In genomic region chr1:54595956-54596498, GRCh38 we compare ENCODE assay signal across 1 cellular context.
TF ChIP-seq lines count a peak whose summit lies in the region.

No MANE protein-coding gene starts in this region.

TF ChIP-seq in WTC11, 78 proteins besides CTCF, POLR2A, EP300 and RAD21 (continued from another document):
- TF ChIP-seq, protein P1, sequence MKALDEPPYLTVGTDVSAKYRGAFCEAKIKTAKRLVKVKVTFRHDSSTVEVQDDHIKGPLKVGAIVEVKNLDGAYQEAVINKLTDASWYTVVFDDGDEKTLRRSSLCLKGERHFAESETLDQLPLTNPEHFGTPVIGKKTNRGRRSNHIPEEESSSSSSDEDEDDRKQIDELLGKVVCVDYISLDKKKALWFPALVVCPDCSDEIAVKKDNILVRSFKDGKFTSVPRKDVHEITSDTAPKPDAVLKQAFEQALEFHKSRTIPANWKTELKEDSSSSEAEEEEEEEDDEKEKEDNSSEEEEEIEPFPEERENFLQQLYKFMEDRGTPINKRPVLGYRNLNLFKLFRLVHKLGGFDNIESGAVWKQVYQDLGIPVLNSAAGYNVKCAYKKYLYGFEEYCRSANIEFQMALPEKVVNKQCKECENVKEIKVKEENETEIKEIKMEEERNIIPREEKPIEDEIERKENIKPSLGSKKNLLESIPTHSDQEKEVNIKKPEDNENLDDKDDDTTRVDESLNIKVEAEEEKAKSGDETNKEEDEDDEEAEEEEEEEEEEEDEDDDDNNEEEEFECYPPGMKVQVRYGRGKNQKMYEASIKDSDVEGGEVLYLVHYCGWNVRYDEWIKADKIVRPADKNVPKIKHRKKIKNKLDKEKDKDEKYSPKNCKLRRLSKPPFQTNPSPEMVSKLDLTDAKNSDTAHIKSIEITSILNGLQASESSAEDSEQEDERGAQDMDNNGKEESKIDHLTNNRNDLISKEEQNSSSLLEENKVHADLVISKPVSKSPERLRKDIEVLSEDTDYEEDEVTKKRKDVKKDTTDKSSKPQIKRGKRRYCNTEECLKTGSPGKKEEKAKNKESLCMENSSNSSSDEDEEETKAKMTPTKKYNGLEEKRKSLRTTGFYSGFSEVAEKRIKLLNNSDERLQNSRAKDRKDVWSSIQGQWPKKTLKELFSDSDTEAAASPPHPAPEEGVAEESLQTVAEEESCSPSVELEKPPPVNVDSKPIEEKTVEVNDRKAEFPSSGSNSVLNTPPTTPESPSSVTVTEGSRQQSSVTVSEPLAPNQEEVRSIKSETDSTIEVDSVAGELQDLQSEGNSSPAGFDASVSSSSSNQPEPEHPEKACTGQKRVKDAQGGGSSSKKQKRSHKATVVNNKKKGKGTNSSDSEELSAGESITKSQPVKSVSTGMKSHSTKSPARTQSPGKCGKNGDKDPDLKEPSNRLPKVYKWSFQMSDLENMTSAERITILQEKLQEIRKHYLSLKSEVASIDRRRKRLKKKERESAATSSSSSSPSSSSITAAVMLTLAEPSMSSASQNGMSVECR (CRISPR knock-in tag; IDR thresholded peaks at IDR 0.05; ENCODE audit: borderline replicate concordance) = no peak
- TF ChIP-seq GABPB1 (CRISPR knock-in tag; IDR thresholded peaks at IDR 0.05) (no peak), JUN (CRISPR knock-in tag; IDR thresholded peaks at IDR 0.05) (no peak), SMAD3 (CRISPR knock-in tag; IDR thresholded peaks at IDR 0.05; ENCODE audit: borderline replicate concordance) (no peak), IRF1 (CRISPR knock-in tag; IDR thresholded peaks at IDR 0.05) (no peak), ZNF416 (CRISPR knock-in tag; IDR thresholded peaks at IDR 0.05) (no peak), TEAD4 (CRISPR knock-in tag; IDR thresholded peaks at IDR 0.05) (no peak), ZNF121 (CRISPR knock-in tag; IDR thresholded peaks at IDR 0.05) (no peak)
- TF ChIP-seq, protein P2, sequence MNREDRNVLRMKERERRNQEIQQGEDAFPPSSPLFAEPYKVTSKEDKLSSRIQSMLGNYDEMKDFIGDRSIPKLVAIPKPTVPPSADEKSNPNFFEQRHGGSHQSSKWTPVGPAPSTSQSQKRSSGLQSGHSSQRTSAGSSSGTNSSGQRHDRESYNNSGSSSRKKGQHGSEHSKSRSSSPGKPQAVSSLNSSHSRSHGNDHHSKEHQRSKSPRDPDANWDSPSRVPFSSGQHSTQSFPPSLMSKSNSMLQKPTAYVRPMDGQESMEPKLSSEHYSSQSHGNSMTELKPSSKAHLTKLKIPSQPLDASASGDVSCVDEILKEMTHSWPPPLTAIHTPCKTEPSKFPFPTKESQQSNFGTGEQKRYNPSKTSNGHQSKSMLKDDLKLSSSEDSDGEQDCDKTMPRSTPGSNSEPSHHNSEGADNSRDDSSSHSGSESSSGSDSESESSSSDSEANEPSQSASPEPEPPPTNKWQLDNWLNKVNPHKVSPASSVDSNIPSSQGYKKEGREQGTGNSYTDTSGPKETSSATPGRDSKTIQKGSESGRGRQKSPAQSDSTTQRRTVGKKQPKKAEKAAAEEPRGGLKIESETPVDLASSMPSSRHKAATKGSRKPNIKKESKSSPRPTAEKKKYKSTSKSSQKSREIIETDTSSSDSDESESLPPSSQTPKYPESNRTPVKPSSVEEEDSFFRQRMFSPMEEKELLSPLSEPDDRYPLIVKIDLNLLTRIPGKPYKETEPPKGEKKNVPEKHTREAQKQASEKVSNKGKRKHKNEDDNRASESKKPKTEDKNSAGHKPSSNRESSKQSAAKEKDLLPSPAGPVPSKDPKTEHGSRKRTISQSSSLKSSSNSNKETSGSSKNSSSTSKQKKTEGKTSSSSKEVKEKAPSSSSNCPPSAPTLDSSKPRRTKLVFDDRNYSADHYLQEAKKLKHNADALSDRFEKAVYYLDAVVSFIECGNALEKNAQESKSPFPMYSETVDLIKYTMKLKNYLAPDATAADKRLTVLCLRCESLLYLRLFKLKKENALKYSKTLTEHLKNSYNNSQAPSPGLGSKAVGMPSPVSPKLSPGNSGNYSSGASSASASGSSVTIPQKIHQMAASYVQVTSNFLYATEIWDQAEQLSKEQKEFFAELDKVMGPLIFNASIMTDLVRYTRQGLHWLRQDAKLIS (CRISPR knock-in tag; IDR thresholded peaks at IDR 0.05; ENCODE audit: borderline replicate concordance) = no peak
- TF ChIP-seq, protein P3, sequence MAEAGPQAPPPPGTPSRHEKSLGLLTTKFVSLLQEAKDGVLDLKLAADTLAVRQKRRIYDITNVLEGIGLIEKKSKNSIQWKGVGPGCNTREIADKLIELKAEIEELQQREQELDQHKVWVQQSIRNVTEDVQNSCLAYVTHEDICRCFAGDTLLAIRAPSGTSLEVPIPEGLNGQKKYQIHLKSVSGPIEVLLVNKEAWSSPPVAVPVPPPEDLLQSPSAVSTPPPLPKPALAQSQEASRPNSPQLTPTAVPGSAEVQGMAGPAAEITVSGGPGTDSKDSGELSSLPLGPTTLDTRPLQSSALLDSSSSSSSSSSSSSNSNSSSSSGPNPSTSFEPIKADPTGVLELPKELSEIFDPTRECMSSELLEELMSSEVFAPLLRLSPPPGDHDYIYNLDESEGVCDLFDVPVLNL (CRISPR knock-in tag; IDR thresholded peaks at IDR 0.05; ENCODE audit: borderline replicate concordance, low read depth) = no peak
